Comparison of ENCODE assay signal across 27 cellular contexts in genomic region chr4:137523329-137523728, GRCh38. TPM values are rescaled to one million over a fixed set of nuclear protein-coding genes. Genes with fewer than 3 reads are reported as not detected.
"Had no signal": no experiment of that assay in that cellular context is flagged by ENCODE, and none has a peak within 500 bp of the region (broad histone marks: within the 10 kb centered on the region; RNA-seq: fewer than 3 reads in every experiment).

No MANE protein-coding gene starts in this region.

- H3K4me3 ChIP-seq: gastrocnemius medialis, right atrium auricular region, thoracic aorta, upper lobe of left lung had no signal

- DNase-seq: activated CD4-positive, alpha-beta memory T cell treated with anti-CD3 and anti-CD28 coated beads, Interleukin-2, amount 10 ng/mL, durations not matched to agents 7 days and 5 days; activated CD4-positive, alpha-beta T cell treated with anti-CD3 and anti-CD28 coated beads for 1 hour; activated CD4-positive, alpha-beta T cell treated with anti-CD3 and anti-CD28 coated beads, Interleukin-2, amount 10 ng/mL, durations not matched to agents 7 days and 5 days; activated CD8-positive, alpha-beta memory T cell treated with anti-CD3 and anti-CD28 coated beads, Interleukin-2, amount 50 U/mL, for 48 hours; activated naive CD8-positive, alpha-beta T cell treated with anti-CD3 and anti-CD28 coated beads, Interleukin-2, amount 50 U/mL, for 24 hours; activated T-cell treated with anti-CD3 and anti-CD28 coated beads, Interleukin-2, amount 50 U/mL, for 24 hours; effector CD8-positive, alpha-beta T cell; gastrocnemius medialis; glutamatergic neuron; hippocampal formation; left cardiac atrium; left ventricle myocardium superior; midbrain; naive thymus-derived CD4-positive, alpha-beta T cell; nucleus accumbens; stimulated activated CD4-positive, alpha-beta T cell treated with anti-CD3 and anti-CD28 coated beads, Interleukin-2, amount 100 ng/mL, for 48 hours; stimulated activated naive CD8-positive, alpha-beta T cell treated with anti-CD3 and anti-CD28 coated beads, Interleukin-15, Interleukin-2, amounts not matched to agents 100 U/mL and 50 U/mL, for 24 hours; T-helper 17 cell; T1000; upper lobe of left lung had no signal

- H3K9ac ChIP-seq: parathyroid adenoma had no signal

- H3K4me1 Mint-ChIP-seq: activated CD4-positive, alpha-beta memory T cell treated with anti-CD3 and anti-CD28 coated beads, Interleukin-2, amount 10 ng/mL, durations not matched to agents 7 days and 5 days; activated CD4-positive, alpha-beta T cell treated with anti-CD3 and anti-CD28 coated beads, Interleukin-2, amount 10 ng/mL, durations not matched to agents 7 days and 5 days; activated naive CD4-positive, alpha-beta T cell treated with anti-CD3 and anti-CD28 coated beads, Interleukin-2, amount 50 U/mL, for 24 hours; activated naive CD8-positive, alpha-beta T cell treated with anti-CD3 and anti-CD28 coated beads, Interleukin-2, amount 50 U/mL, for 24 hours; activated T-helper 17 cell treated with anti-CD3 and anti-CD28 coated beads, Interleukin-2, amount 50 U/mL, for 72 hours; central memory CD8-positive, alpha-beta T cell; naive thymus-derived CD4-positive, alpha-beta T cell; T-helper 17 cell had no signal

- H3K27ac Mint-ChIP-seq: activated CD4-positive, alpha-beta memory T cell treated with anti-CD3 and anti-CD28 coated beads, Interleukin-2, amount 10 ng/mL, durations not matched to agents 7 days and 5 days; activated CD4-positive, alpha-beta T cell treated with anti-CD3 and anti-CD28 coated beads, Interleukin-2, amount 10 ng/mL, durations not matched to agents 7 days and 5 days; activated naive CD4-positive, alpha-beta T cell treated with anti-CD3 and anti-CD28 coated beads, Interleukin-2, amount 50 U/mL, for 24 hours; activated naive CD8-positive, alpha-beta T cell treated with anti-CD3 and anti-CD28 coated beads, Interleukin-2, amount 50 U/mL, for 24 hours; activated T-cell treated with anti-CD3 and anti-CD28 coated beads, Interleukin-2, amount 50 U/mL, for 24 hours; activated T-helper 17 cell treated with anti-CD3 and anti-CD28 coated beads, Interleukin-2, amount 50 U/mL, for 72 hours; naive thymus-derived CD4-positive, alpha-beta T cell; T-helper 17 cell had no signal

- H3K27me3 Mint-ChIP-seq: activated CD4-positive, alpha-beta memory T cell treated with anti-CD3 and anti-CD28 coated beads, Interleukin-2, amount 10 ng/mL, durations not matched to agents 7 days and 5 days; activated CD4-positive, alpha-beta T cell treated with anti-CD3 and anti-CD28 coated beads, Interleukin-2, amount 10 ng/mL, durations not matched to agents 7 days and 5 days; activated naive CD4-positive, alpha-beta T cell treated with anti-CD3 and anti-CD28 coated beads, Interleukin-2, amount 50 U/mL, for 24 hours; activated naive CD8-positive, alpha-beta T cell treated with anti-CD3 and anti-CD28 coated beads, Interleukin-2, amount 50 U/mL, for 24 hours; activated T-cell treated with anti-CD3 and anti-CD28 coated beads, Interleukin-2, amount 50 U/mL, for 24 hours; activated T-helper 17 cell treated with anti-CD3 and anti-CD28 coated beads, Interleukin-2, amount 50 U/mL, for 72 hours; central memory CD8-positive, alpha-beta T cell; naive thymus-derived CD4-positive, alpha-beta T cell; T-helper 17 cell had no signal

- ATAC-seq: activated naive CD8-positive, alpha-beta T cell treated with anti-CD3 and anti-CD28 coated beads, Interleukin-2, amount 50 U/mL, for 24 hours; activated T-helper 17 cell treated with anti-CD3 and anti-CD28 coated beads, Interleukin-2, amount 50 U/mL, for 72 hours; gastrocnemius medialis; left cardiac atrium; left ventricle myocardium superior; naive thymus-derived CD4-positive, alpha-beta T cell; stimulated activated naive CD8-positive, alpha-beta T cell treated with anti-CD3 and anti-CD28 coated beads, Interleukin-15, Interleukin-2, amounts not matched to agents 100 U/mL and 50 U/mL, for 24 hours; T-helper 17 cell had no signal

- H3K27me3 ChIP-seq: gastrocnemius medialis, right atrium auricular region, upper lobe of left lung had no signal

- H3K79me2 ChIP-seq: parathyroid adenoma had no signal

- H3K36me3 ChIP-seq: gastrocnemius medialis had no signal

- H3K4me3 Mint-ChIP-seq: activated CD4-positive, alpha-beta memory T cell treated with anti-CD3 and anti-CD28 coated beads, Interleukin-2, amount 10 ng/mL, durations not matched to agents 7 days and 5 days; activated CD4-positive, alpha-beta T cell treated with anti-CD3 and anti-CD28 coated beads, Interleukin-2, amount 10 ng/mL, durations not matched to agents 7 days and 5 days; activated naive CD4-positive, alpha-beta T cell treated with anti-CD3 and anti-CD28 coated beads, Interleukin-2, amount 50 U/mL, for 24 hours; activated naive CD8-positive, alpha-beta T cell treated with anti-CD3 and anti-CD28 coated beads, Interleukin-2, amount 50 U/mL, for 24 hours; activated T-cell treated with anti-CD3 and anti-CD28 coated beads, Interleukin-2, amount 50 U/mL, for 24 hours; activated T-helper 17 cell treated with anti-CD3 and anti-CD28 coated beads, Interleukin-2, amount 50 U/mL, for 72 hours; central memory CD8-positive, alpha-beta T cell; naive thymus-derived CD4-positive, alpha-beta T cell; T-helper 17 cell had no signal

- H3K27ac ChIP-seq: epithelial cell of prostate, gastrocnemius medialis, parathyroid adenoma, upper lobe of left lung had no signal

- H2AFZ ChIP-seq: parathyroid adenoma had no signal

- H3K9me3 Mint-ChIP-seq: activated CD4-positive, alpha-beta memory T cell treated with anti-CD3 and anti-CD28 coated beads, Interleukin-2, amount 10 ng/mL, durations not matched to agents 7 days and 5 days; activated CD4-positive, alpha-beta T cell treated with anti-CD3 and anti-CD28 coated beads, Interleukin-2, amount 10 ng/mL, durations not matched to agents 7 days and 5 days; activated naive CD4-positive, alpha-beta T cell treated with anti-CD3 and anti-CD28 coated beads, Interleukin-2, amount 50 U/mL, for 24 hours; activated naive CD8-positive, alpha-beta T cell treated with anti-CD3 and anti-CD28 coated beads, Interleukin-2, amount 50 U/mL, for 24 hours; activated T-cell treated with anti-CD3 and anti-CD28 coated beads, Interleukin-2, amount 50 U/mL, for 24 hours; central memory CD8-positive, alpha-beta T cell had no signal

- H3K36me3 Mint-ChIP-seq: activated naive CD4-positive, alpha-beta T cell treated with anti-CD3 and anti-CD28 coated beads, Interleukin-2, amount 50 U/mL, for 24 hours; naive thymus-derived CD4-positive, alpha-beta T cell had no signal

- H3K9me3 ChIP-seq: gastrocnemius medialis, right atrium auricular region, thoracic aorta, upper lobe of left lung had no signal

- H3K4me1 ChIP-seq: parathyroid adenoma had no signal

RNA-seq across cellular contexts. Expression of gene PCDH18, which starts 9.0 kb away (rescaled TPM):
- total RNA-seq: activated T-helper 17 cell treated with anti-CD3 and anti-CD28 coated beads, Interleukin-2, amount 50 U/mL, for 72 hours had no signal
